In genomic region chrX:85995641-85996040, GRCh38 we compare ENCODE assay signal across 18 cellular contexts. TPM values are rescaled to one million over a fixed set of nuclear protein-coding genes. Genes with fewer than 3 reads are reported as not detected.
A peak's percentile ranks its signal among the peaks of the same experiment; 100 is the strongest.
DNase-seq lines count a peak whose midpoint lies in the region; ATAC-seq and TF ChIP-seq lines count a peak whose summit lies in the region.
"Had no signal": no experiment of that assay in that cellular context is flagged by ENCODE, and none has a peak within 500 bp of the region (broad histone marks: within the 10 kb centered on the region; RNA-seq: fewer than 3 reads in every experiment).

No MANE protein-coding gene starts in this region.

- H4K20me1 ChIP-seq in GM23338 (replicated peaks; ENCODE audit: insufficient read depth): no peaks in the 10 kb centered on the region

- no peak overlapping the region for H3K4me3 Mint-ChIP-seq in GM23338
- H3K4me3 Mint-ChIP-seq: CD14-positive monocyte; CD4-positive, alpha-beta memory T cell; HFFc6 had no signal

- no peaks in the 10 kb centered on the region for H3K9me3 Mint-ChIP-seq in GM23338
- H3K9me3 Mint-ChIP-seq: CD14-positive monocyte; CD4-positive, alpha-beta memory T cell; HFFc6 had no signal

- H3K36me3 Mint-ChIP-seq in GM23338 (ENCODE audit: low read depth): no peaks in the 10 kb centered on the region; the same call in 2 of the 3 replicates
- H3K36me3 Mint-ChIP-seq: CD14-positive monocyte; CD4-positive, alpha-beta memory T cell had no signal

- no peaks in the 10 kb centered on the region for H3K9me2 ChIP-seq in GM23338 (ENCODE audit: insufficient read depth)

- peak overlapping the region; percentile 88; the same call in 1 of the 2 replicates for H3K27ac Mint-ChIP-seq in GM23338
- H3K27ac Mint-ChIP-seq: CD14-positive monocyte, HFFc6 had no signal

- H3K4me1 ChIP-seq in GM23338 (ENCODE audit: insufficient read depth) (peaks cover 20% of the 10 kb centered on the region), tibial nerve (peaks cover 0 to 13% (median 0%) of the 10 kb centered on the region in 4 donors)
- H3K4me1 ChIP-seq: BLaER1 had no signal

- TF ChIP-seq POLR2A in tibial nerve (IDR thresholded peaks at IDR 0.05): no peak

- no peak overlapping the region for H3K4me3 ChIP-seq in GM23338
- H3K4me3 ChIP-seq in tibial nerve: no peak overlapping the region
- H3K4me3 ChIP-seq: BLaER1, GM12878, GM23248 had no signal

- peaks cover 46% of the 10 kb centered on the region for H3K4me1 Mint-ChIP-seq in GM23338

- in situ Hi-C loops in SK-MEL-5 (cut with HindIII; ENCODE audit: low pct_unique_long_range_greater_than_20kb, low sequenced_read_pairs): no loop called here

- peaks cover 2% of the 10 kb centered on the region for H3K27me3 Mint-ChIP-seq in GM23338 (ENCODE audit: insufficient read depth, low read depth, poor library complexity)
- H3K27me3 Mint-ChIP-seq: CD4-positive, alpha-beta memory T cell had no signal

- CTCF ChIA-PET in RWPE1 (lab: Yijun Ruan, JAX): no interaction called here

- no peak for ATAC-seq in GM23338
- ATAC-seq: GM12878, HCT116 had no signal

- H3K79me2 ChIP-seq in GM23338 (replicated peaks; ENCODE audit: insufficient read depth): peaks cover 49% of the 10 kb centered on the region

- no peak for TF ChIP-seq EP300 in tibial nerve (IDR thresholded peaks at IDR 0.05)

- TF ChIP-seq CTCF in GM23338 (conservative IDR thresholded peaks at IDR 0.05; ENCODE audit: low read depth in 2 of 2) (no peak), tibial nerve (IDR thresholded peaks at IDR 0.05) (no peak), RWPE1 (conservative IDR thresholded peaks at IDR 0.05; ENCODE audit: low read depth) (no peak)

- peak overlapping the region; percentile 55; the same call in 1 of the 2 replicates for H3K4me2 ChIP-seq in GM23338
- H3K4me2 ChIP-seq: BLaER1 had no signal

- H3K36me3 ChIP-seq in GM23338 (ENCODE audit: insufficient read depth): no peaks in the 10 kb centered on the region
- no peaks in the 10 kb centered on the region for H3K36me3 ChIP-seq in tibial nerve
- H3K36me3 ChIP-seq: BLaER1 had no signal

- POLR2A ChIA-PET in RWPE1 (lab: Yijun Ruan, JAX; ENCODE audit: low non-redundant PET): no interaction called here

- H3K27ac ChIP-seq in GM23338 (ENCODE audit: low read depth) (peak overlapping the region; percentile 72; the same call in 1 of the 2 replicates), tibial nerve (no peak overlapping the region), RWPE1 (no peak overlapping the region)
- H3K27ac ChIP-seq: BLaER1, GM23248 had no signal

- H3F3A ChIP-seq in GM23338 (replicated peaks; ENCODE audit: low read depth): no peaks in the 10 kb centered on the region

- 39 to 67% methylated on average over 1 of the region's 1 CpG for WGBS in tibial nerve, 2 donors

- H3K27me3 ChIP-seq in GM23338 (ENCODE audit: insufficient read depth): no peaks in the 10 kb centered on the region
- no peaks in the 10 kb centered on the region for H3K27me3 ChIP-seq in tibial nerve

- no peak overlapping the region for H2AFZ ChIP-seq in GM23338
- H2AFZ ChIP-seq: GM23248 had no signal

- H3K9me3 ChIP-seq in tibial nerve: no peaks in the 10 kb centered on the region
- H3K9me3 ChIP-seq: BLaER1 had no signal

- DNase-seq in GM23338 (ENCODE audit: low spot score) (no peak), SK-MEL-5 (ENCODE audit: low read depth, low spot score) (peak; percentile 41), foreskin melanocyte (peak; percentile 54), tibial nerve (ENCODE audit: low spot score in 2 of 2) (no peak), NCI-H345 (lab: John Stamatoyannopoulos, UW) (no peak), RWPE1 (ENCODE audit: low spot score) (no peak), NCI-H226 (no peak)
- DNase-seq: 8988T; Calu3; CD4-positive, alpha-beta memory T cell; DND-41; EL; GM23248; HFFc6 had no signal

TF ChIP-seq in GM23338, 12 proteins besides CTCF, POLR2A, EP300 and RAD21 (continues in another document):
- no peak for TF ChIP-seq STAT1 (IDR thresholded peaks at IDR 0.05; ENCODE audit: unreplicated experiment)
- TF ChIP-seq EZH2phosphoT487 (IDR thresholded peaks at IDR 0.05; ENCODE audit: unreplicated experiment): no peak
- TF ChIP-seq ZNF462 (CRISPR knock-in tag; IDR thresholded peaks at IDR 0.05): no peak
- no peak for TF ChIP-seq ZNF331 (CRISPR knock-in tag; IDR thresholded peaks at IDR 0.05; ENCODE audit: low read depth)
- TF ChIP-seq POLR2AphosphoS5 (IDR thresholded peaks at IDR 0.05; ENCODE audit: low read depth): no peak
- no peak for TF ChIP-seq JUNB (IDR thresholded peaks at IDR 0.05; ENCODE audit: unreplicated experiment)
- TF ChIP-seq NANOG (IDR thresholded peaks at IDR 0.05; ENCODE audit: borderline replicate concordance): no peak
- TF ChIP-seq EZH2 (IDR thresholded peaks at IDR 0.05; ENCODE audit: low read depth, unreplicated experiment): no peak

RNA-seq across cellular contexts. Expression of gene CHM, which starts 51.7 kb away (rescaled TPM):
- total RNA-seq in GM23338 (2014; rRNA removed; shearing (Covaris generic)): 17.9 and 19.1 TPM in 2 replicates
- polyA plus RNA-seq in GM23338 (2016; fragmentation: Nextera tagmentation; extraction: Ambion mirVana): 19.0 and 20.2 TPM in 2 replicates
- 29.4 and 30.4 TPM in 2 replicates for total RNA-seq in SK-MEL-5 (2014; rRNA removed; shearing (Covaris generic))
- polyA plus RNA-seq in SK-MEL-5 (2015; cell fraction: cytosol; rRNA removed): 18.4 and 25.4 TPM in 2 replicates
- polyA plus RNA-seq in SK-MEL-5 (2015; cell fraction: nucleus; rRNA removed): 12.9 and 19.4 TPM in 2 replicates
- 10 to 100 TPM; 16.2 to 27.8 (median 18.1) TPM for total RNA-seq in tibial nerve

Comparison
In these comparisons a context has a peak if more than half of its experiments do, and no peak if none do; other contexts are left out.
1. DNase-seq: peak in SK-MEL-5 (single experiment) and foreskin melanocyte (single experiment); none in GM23338 (single experiment), tibial nerve (0 of 2), NCI-H345 (single experiment), RWPE1 (single experiment) and NCI-H226 (single experiment).